ENCODE assay signal across 1 cellular context in the genomic region with DNA sequence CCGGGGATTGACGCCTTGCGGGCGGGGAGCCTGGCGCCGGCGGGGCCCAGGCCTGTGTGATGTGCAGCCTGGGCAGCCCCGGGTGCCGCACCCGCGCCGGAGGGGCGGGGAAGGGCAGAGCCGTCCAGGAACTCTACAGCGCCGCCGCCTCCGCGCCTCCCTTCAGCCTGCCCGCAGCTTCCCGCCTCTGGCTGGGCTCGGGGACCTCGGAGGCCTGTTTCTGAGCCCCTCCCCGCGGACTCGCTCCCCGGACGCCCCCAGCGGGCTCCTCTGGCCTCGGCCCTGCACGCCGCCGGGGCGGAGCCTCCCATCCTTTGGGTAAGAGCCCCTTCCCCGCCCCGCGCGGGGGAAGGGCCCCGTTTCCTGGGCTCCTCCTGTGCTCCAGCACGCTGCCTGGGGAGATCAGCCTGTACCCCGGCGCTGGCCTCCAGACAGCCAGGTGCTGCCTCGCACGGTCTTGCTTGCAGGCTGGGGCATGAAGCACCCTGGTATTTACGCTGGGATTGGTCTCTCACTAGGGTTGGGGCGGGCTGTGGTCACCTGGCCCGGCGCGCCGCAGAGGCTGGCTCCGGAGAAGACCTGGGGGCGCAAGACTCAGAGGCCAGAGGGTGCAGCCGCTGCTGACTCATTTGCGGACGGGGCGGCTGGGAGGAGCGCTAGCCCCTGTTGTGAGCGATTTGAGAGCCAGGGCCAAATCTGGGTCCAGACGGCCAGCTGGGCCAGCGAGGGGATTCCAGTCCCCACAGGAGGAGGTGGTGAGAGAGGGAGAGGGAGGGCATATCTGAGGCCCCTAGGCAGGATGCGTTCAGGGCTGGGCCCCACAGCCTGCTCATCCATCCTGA.
A peak's percentile ranks its signal among the peaks of the same experiment; 100 is the strongest.
TF ChIP-seq lines count a peak whose summit lies in the region.

No MANE protein-coding gene starts in this region.

TF ChIP-seq in WTC11, 78 proteins besides CTCF, POLR2A, EP300 and RAD21 (continued from another document and continues in another):
- TF ChIP-seq, protein P1, sequence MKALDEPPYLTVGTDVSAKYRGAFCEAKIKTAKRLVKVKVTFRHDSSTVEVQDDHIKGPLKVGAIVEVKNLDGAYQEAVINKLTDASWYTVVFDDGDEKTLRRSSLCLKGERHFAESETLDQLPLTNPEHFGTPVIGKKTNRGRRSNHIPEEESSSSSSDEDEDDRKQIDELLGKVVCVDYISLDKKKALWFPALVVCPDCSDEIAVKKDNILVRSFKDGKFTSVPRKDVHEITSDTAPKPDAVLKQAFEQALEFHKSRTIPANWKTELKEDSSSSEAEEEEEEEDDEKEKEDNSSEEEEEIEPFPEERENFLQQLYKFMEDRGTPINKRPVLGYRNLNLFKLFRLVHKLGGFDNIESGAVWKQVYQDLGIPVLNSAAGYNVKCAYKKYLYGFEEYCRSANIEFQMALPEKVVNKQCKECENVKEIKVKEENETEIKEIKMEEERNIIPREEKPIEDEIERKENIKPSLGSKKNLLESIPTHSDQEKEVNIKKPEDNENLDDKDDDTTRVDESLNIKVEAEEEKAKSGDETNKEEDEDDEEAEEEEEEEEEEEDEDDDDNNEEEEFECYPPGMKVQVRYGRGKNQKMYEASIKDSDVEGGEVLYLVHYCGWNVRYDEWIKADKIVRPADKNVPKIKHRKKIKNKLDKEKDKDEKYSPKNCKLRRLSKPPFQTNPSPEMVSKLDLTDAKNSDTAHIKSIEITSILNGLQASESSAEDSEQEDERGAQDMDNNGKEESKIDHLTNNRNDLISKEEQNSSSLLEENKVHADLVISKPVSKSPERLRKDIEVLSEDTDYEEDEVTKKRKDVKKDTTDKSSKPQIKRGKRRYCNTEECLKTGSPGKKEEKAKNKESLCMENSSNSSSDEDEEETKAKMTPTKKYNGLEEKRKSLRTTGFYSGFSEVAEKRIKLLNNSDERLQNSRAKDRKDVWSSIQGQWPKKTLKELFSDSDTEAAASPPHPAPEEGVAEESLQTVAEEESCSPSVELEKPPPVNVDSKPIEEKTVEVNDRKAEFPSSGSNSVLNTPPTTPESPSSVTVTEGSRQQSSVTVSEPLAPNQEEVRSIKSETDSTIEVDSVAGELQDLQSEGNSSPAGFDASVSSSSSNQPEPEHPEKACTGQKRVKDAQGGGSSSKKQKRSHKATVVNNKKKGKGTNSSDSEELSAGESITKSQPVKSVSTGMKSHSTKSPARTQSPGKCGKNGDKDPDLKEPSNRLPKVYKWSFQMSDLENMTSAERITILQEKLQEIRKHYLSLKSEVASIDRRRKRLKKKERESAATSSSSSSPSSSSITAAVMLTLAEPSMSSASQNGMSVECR (CRISPR knock-in tag; IDR thresholded peaks at IDR 0.05; ENCODE audit: borderline replicate concordance), result no peak; the same call in 1 of the 2 replicates
- TF ChIP-seq ZNF396 (CRISPR knock-in tag; IDR thresholded peaks at IDR 0.05; ENCODE audit: borderline replicate concordance) (no peak), CBFB (CRISPR knock-in tag; IDR thresholded peaks at IDR 0.05; ENCODE audit: low read depth) (no peak), IRF1 (CRISPR knock-in tag; IDR thresholded peaks at IDR 0.05) (no peak), PREB (CRISPR knock-in tag; IDR thresholded peaks at IDR 0.05; ENCODE audit: borderline replicate concordance) (no peak), IRF2 (CRISPR knock-in tag; IDR thresholded peaks at IDR 0.05; ENCODE audit: borderline replicate concordance, low read depth) (no peak), E2F4 (CRISPR knock-in tag; IDR thresholded peaks at IDR 0.05; ENCODE audit: borderline replicate concordance, low read depth) (0 out of 2 replicates have a peak, but pooled peaks have one; percentile 63), JUN (CRISPR knock-in tag; IDR thresholded peaks at IDR 0.05) (0 out of 2 replicates have a peak, but pooled peaks have one; percentile 66), ETV6 (CRISPR knock-in tag; IDR thresholded peaks at IDR 0.05) (no peak), MYBL2 (CRISPR knock-in tag; IDR thresholded peaks at IDR 0.05) (peak; percentile 88), KAT7 (CRISPR knock-in tag; IDR thresholded peaks at IDR 0.05; ENCODE audit: borderline replicate concordance) (no peak), SP1 (CRISPR knock-in tag; conservative IDR thresholded peaks at IDR 0.05) (peak; percentile 84), TCF7 (CRISPR knock-in tag; IDR thresholded peaks at IDR 0.05; ENCODE audit: low read depth) (no peak), HMGA2 (CRISPR knock-in tag; IDR thresholded peaks at IDR 0.05) (no peak), ZNF671 (CRISPR knock-in tag; IDR thresholded peaks at IDR 0.05) (no peak), NFYB (CRISPR knock-in tag; conservative IDR thresholded peaks at IDR 0.05; ENCODE audit: low read depth) (no peak), ZNF232 (CRISPR knock-in tag; IDR thresholded peaks at IDR 0.05) (no peak), SMAD4 (CRISPR knock-in tag; IDR thresholded peaks at IDR 0.05) (0 out of 2 replicates have a peak, but pooled peaks have one; percentile 56), NR1H2 (CRISPR knock-in tag; IDR thresholded peaks at IDR 0.05) (no peak), FOXK1 (CRISPR knock-in tag; IDR thresholded peaks at IDR 0.05) (no peak), NR2C2 (CRISPR knock-in tag; IDR thresholded peaks at IDR 0.05) (no peak; the same call in 1 of the 2 replicates), NFATC4 (CRISPR knock-in tag; IDR thresholded peaks at IDR 0.05) (no peak), JAZF1 (CRISPR knock-in tag; IDR thresholded peaks at IDR 0.05) (no peak), SOX15 (CRISPR knock-in tag; IDR thresholded peaks at IDR 0.05) (no peak), GABPB1 (CRISPR knock-in tag; IDR thresholded peaks at IDR 0.05) (no peak), NFE2L1 (CRISPR knock-in tag; IDR thresholded peaks at IDR 0.05) (no peak; the same call in 1 of the 2 replicates), GRHL2 (CRISPR knock-in tag; IDR thresholded peaks at IDR 0.05; ENCODE audit: insufficient replicate concordance, severe bottlenecking) (no peak), ZNF138 (CRISPR knock-in tag; conservative IDR thresholded peaks at IDR 0.05) (0 out of 2 replicates have a peak, but pooled peaks have one; percentile 48), CREB1 (CRISPR knock-in tag; IDR thresholded peaks at IDR 0.05) (no peak)
- TF ChIP-seq, protein P2, sequence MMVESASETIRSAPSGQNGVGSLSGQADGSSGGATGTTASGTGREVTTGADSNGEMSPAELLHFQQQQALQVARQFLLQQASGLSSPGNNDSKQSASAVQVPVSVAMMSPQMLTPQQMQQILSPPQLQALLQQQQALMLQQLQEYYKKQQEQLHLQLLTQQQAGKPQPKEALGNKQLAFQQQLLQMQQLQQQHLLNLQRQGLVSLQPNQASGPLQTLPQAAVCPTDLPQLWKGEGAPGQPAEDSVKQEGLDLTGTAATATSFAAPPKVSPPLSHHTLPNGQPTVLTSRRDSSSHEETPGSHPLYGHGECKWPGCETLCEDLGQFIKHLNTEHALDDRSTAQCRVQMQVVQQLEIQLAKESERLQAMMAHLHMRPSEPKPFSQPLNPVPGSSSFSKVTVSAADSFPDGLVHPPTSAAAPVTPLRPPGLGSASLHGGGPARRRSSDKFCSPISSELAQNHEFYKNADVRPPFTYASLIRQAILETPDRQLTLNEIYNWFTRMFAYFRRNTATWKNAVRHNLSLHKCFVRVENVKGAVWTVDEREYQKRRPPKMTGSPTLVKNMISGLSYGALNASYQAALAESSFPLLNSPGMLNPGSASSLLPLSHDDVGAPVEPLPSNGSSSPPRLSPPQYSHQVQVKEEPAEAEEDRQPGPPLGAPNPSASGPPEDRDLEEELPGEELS (CRISPR knock-in tag; IDR thresholded peaks at IDR 0.05), result 0 out of 2 replicates have a peak, but pooled peaks have one; percentile 42
- TF ChIP-seq, protein P3, sequence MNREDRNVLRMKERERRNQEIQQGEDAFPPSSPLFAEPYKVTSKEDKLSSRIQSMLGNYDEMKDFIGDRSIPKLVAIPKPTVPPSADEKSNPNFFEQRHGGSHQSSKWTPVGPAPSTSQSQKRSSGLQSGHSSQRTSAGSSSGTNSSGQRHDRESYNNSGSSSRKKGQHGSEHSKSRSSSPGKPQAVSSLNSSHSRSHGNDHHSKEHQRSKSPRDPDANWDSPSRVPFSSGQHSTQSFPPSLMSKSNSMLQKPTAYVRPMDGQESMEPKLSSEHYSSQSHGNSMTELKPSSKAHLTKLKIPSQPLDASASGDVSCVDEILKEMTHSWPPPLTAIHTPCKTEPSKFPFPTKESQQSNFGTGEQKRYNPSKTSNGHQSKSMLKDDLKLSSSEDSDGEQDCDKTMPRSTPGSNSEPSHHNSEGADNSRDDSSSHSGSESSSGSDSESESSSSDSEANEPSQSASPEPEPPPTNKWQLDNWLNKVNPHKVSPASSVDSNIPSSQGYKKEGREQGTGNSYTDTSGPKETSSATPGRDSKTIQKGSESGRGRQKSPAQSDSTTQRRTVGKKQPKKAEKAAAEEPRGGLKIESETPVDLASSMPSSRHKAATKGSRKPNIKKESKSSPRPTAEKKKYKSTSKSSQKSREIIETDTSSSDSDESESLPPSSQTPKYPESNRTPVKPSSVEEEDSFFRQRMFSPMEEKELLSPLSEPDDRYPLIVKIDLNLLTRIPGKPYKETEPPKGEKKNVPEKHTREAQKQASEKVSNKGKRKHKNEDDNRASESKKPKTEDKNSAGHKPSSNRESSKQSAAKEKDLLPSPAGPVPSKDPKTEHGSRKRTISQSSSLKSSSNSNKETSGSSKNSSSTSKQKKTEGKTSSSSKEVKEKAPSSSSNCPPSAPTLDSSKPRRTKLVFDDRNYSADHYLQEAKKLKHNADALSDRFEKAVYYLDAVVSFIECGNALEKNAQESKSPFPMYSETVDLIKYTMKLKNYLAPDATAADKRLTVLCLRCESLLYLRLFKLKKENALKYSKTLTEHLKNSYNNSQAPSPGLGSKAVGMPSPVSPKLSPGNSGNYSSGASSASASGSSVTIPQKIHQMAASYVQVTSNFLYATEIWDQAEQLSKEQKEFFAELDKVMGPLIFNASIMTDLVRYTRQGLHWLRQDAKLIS (CRISPR knock-in tag; IDR thresholded peaks at IDR 0.05; ENCODE audit: borderline replicate concordance), result no peak
- TF ChIP-seq, protein P4, sequence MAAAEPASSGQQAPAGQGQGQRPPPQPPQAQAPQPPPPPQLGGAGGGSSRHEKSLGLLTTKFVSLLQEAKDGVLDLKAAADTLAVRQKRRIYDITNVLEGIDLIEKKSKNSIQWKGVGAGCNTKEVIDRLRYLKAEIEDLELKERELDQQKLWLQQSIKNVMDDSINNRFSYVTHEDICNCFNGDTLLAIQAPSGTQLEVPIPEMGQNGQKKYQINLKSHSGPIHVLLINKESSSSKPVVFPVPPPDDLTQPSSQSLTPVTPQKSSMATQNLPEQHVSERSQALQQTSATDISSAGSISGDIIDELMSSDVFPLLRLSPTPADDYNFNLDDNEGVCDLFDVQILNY (CRISPR knock-in tag; IDR thresholded peaks at IDR 0.05), result peak; percentile 94; the same call in 1 of the 2 replicates
- TF ChIP-seq, protein P5, sequence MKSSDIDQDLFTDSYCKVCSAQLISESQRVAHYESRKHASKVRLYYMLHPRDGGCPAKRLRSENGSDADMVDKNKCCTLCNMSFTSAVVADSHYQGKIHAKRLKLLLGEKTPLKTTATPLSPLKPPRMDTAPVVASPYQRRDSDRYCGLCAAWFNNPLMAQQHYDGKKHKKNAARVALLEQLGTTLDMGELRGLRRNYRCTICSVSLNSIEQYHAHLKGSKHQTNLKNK (CRISPR knock-in tag; IDR thresholded peaks at IDR 0.05), result no peak
- TF ChIP-seq, protein P6, sequence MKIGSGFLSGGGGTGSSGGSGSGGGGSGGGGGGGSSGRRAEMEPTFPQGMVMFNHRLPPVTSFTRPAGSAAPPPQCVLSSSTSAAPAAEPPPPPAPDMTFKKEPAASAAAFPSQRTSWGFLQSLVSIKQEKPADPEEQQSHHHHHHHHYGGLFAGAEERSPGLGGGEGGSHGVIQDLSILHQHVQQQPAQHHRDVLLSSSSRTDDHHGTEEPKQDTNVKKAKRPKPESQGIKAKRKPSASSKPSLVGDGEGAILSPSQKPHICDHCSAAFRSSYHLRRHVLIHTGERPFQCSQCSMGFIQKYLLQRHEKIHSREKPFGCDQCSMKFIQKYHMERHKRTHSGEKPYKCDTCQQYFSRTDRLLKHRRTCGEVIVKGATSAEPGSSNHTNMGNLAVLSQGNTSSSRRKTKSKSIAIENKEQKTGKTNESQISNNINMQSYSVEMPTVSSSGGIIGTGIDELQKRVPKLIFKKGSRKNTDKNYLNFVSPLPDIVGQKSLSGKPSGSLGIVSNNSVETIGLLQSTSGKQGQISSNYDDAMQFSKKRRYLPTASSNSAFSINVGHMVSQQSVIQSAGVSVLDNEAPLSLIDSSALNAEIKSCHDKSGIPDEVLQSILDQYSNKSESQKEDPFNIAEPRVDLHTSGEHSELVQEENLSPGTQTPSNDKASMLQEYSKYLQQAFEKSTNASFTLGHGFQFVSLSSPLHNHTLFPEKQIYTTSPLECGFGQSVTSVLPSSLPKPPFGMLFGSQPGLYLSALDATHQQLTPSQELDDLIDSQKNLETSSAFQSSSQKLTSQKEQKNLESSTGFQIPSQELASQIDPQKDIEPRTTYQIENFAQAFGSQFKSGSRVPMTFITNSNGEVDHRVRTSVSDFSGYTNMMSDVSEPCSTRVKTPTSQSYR (CRISPR knock-in tag; IDR thresholded peaks at IDR 0.05), result no peak
- TF ChIP-seq, protein P7, sequence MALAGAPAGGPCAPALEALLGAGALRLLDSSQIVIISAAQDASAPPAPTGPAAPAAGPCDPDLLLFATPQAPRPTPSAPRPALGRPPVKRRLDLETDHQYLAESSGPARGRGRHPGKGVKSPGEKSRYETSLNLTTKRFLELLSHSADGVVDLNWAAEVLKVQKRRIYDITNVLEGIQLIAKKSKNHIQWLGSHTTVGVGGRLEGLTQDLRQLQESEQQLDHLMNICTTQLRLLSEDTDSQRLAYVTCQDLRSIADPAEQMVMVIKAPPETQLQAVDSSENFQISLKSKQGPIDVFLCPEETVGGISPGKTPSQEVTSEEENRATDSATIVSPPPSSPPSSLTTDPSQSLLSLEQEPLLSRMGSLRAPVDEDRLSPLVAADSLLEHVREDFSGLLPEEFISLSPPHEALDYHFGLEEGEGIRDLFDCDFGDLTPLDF (CRISPR knock-in tag; IDR thresholded peaks at IDR 0.05), result no peak
